ENCODE assay signal across 11 cellular contexts in genomic region chr20:36629719-36630340, GRCh38. TPM values are rescaled to one million over a fixed set of nuclear protein-coding genes. Genes with fewer than 3 reads are reported as not detected.
DNase-seq lines count a peak whose midpoint lies in the region; ATAC-seq and TF ChIP-seq lines count a peak whose summit lies in the region.
"Had no signal": no experiment of that assay in that cellular context is flagged by ENCODE, and none has a peak within 500 bp of the region (broad histone marks: within the 10 kb centered on the region; RNA-seq: fewer than 3 reads in every experiment).

No MANE protein-coding gene starts in this region.

- peak overlapping the region; percentile 77 to 83 for H3K4me3 Mint-ChIP-seq in effector memory CD8-positive, alpha-beta T cell
- H3K4me3 Mint-ChIP-seq: brain had no signal

- peaks cover 47 to 52% of the 10 kb centered on the region in 2 donors for H3K4me1 Mint-ChIP-seq in effector memory CD8-positive, alpha-beta T cell (ENCODE audit: low read depth in 2 of 2)
- H3K4me1 Mint-ChIP-seq: brain had no signal

- no peaks in the 10 kb centered on the region for H3K36me3 ChIP-seq in upper lobe of right lung

- intact Hi-C loops in upper lobe of right lung (cut with DNase I): no loop called here

- TF ChIP-seq CTCF in upper lobe of right lung (IDR thresholded peaks at IDR 0.05): no peak

- ATAC-seq in effector memory CD8-positive, alpha-beta T cell (replicated peaks): peak; percentile 75
- ATAC-seq in upper lobe of right lung: peak; percentile 54

- no peaks in the 10 kb centered on the region for H3K27me3 ChIP-seq in upper lobe of right lung

- peak overlapping the region; percentile 96 to 98 for H3K27ac Mint-ChIP-seq in effector memory CD8-positive, alpha-beta T cell

- no peak overlapping the region for H3K27ac ChIP-seq in upper lobe of right lung

- no peaks in the 10 kb centered on the region for H3K4me1 ChIP-seq in upper lobe of right lung

- peak; percentile 22 for DNase-seq in activated CD4-positive, alpha-beta T cell treated with anti-CD3 and anti-CD28 coated beads for 1 hour
- DNase-seq in activated CD4-positive, alpha-beta T cell treated with anti-CD3 and anti-CD28 coated beads, Interleukin-2, amount 50 U/mL, for 4 hours: no peak
- DNase-seq in UCSD-AML1 (lab: John Stamatoyannopoulos, UW; ENCODE audit: unreplicated experiment) (peak; percentile 67), upper lobe of right lung (no peak), DMS153 (lab: John Stamatoyannopoulos, UW) (no peak), HuH-7.5 (ENCODE audit: low spot score) (no peak), NCI-H2196 (lab: John Stamatoyannopoulos, UW; ENCODE audit: unreplicated experiment) (no peak)
- peak; percentile 39 to 59 (median 43) for DNase-seq in effector memory CD8-positive, alpha-beta T cell
- DNase-seq: HCEC 1CT, NCI-H345 had no signal

- H3K9me3 ChIP-seq in upper lobe of right lung: no peaks in the 10 kb centered on the region

- no peaks in the 10 kb centered on the region for H3K27me3 Mint-ChIP-seq in effector memory CD8-positive, alpha-beta T cell

- no peaks in the 10 kb centered on the region for H3K9me3 Mint-ChIP-seq in effector memory CD8-positive, alpha-beta T cell
- H3K9me3 Mint-ChIP-seq: brain had no signal

- H3K36me3 Mint-ChIP-seq in effector memory CD8-positive, alpha-beta T cell (ENCODE audit: insufficient read depth): peaks cover 84% of the 10 kb centered on the region
- H3K36me3 Mint-ChIP-seq: brain had no signal

- H3K4me3 ChIP-seq in upper lobe of right lung: no peak overlapping the region

RNA-seq across cellular contexts. Expression of gene SLA2, which starts 16.2 kb away (rescaled TPM):
- 1.9 TPM for total RNA-seq in upper lobe of right lung

RNA-seq across cellular contexts. Expression of gene RAB5IF, which starts 24.3 kb away (rescaled TPM):
- total RNA-seq in upper lobe of right lung: 91.1 TPM

RNA-seq across cellular contexts. Expression of gene TGIF2, which starts 56.4 kb away (rescaled TPM):
- total RNA-seq in upper lobe of right lung: 16.8 TPM

Comparison
In these comparisons a context has a peak if more than half of its experiments do, and no peak if none do; other contexts are left out.
1. DNase-seq: peak in activated CD4-positive, alpha-beta T cell treated with anti-CD3 and anti-CD28 coated beads for 1 hour (single experiment), UCSD-AML1 (single experiment) and effector memory CD8-positive, alpha-beta T cell (3 of 3); none in activated CD4-positive, alpha-beta T cell treated with anti-CD3 and anti-CD28 coated beads, Interleukin-2, amount 50 U/mL, for 4 hours (0 of 2), upper lobe of right lung (single experiment), DMS153 (single experiment), HuH-7.5 (single experiment) and NCI-H2196 (single experiment).